8 cellular contexts compared by ENCODE assay signal in the genomic region with DNA sequence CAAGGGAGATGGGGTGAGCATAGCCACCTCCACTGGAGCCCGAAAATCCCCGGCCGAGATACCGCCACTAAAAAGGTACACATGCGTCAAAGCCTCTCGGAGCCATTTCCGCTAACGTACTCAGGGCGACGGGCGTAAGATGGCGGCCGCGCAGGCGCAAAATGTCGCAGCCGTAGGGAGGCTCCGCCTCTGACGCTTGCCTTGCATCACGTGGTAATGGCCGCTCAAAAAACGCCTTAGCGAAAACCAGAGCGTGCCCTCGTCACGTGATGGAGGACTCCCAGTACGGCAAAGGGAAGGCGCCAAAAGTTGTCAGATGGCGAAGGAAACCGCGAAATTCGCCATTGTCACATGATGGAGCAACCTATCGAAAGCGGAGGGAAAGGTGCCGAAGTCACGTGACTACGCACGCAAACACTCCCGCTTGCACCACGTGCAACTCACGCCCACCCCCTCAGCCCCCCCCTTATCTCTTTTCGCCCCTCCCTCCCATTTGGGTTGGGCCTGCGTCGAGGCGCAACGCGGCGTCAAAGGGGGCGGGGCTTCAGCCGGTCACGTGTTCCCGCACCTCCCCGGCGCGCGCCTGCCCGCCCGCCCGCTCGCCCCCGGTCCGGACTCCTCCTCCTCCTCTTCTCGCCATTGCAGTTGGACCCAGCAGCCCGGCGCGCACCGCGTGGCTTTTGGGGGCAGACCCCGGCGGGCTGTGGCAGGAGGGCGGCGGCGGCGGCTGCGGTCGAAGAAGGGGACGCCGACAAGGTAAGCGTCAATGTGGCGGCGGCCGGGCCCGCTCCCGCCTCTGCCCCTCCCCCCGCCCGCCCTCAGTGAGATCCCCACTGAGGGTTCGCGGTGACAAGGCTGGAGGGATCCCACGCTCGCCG.
A peak's percentile ranks its signal among the peaks of the same experiment; 100 is the strongest.
DNase-seq lines count a peak whose midpoint lies in the region; ATAC-seq and TF ChIP-seq lines count a peak whose summit lies in the region.

A gene (plus strand): TSS at position 615 of the 878 bp plus-strand sequence. CDS start 16,260 bp downstream, outside the sequence.

- no peak for TF ChIP-seq CTCF in AG09319 (IDR thresholded peaks at IDR 0.05; ENCODE audit: low read depth, low read length)

- ATAC-seq in GM19035 (IDR thresholded peaks at IDR 0.05; ENCODE audit: unreplicated experiment) (peak; percentile 72), HG03354 (IDR thresholded peaks at IDR 0.05; ENCODE audit: poor library complexity, severe bottlenecking, unreplicated experiment) (peak; percentile 76)
- ATAC-seq in activated CD4-positive, CD25-positive, alpha-beta regulatory T cell treated with anti-CD3 and anti-CD28 coated beads, Interleukin-2, amount 50 U/mL, for 24 hours, result peak; percentile 78 to 79

- DNase-seq in AG09319 (ENCODE audit: extremely low read depth, low read depth) (peak; percentile 100), NCI-H446 treated with DMSO at 0.1 percent for 48 hours (lab: John Stamatoyannopoulos, UW) (peak; percentile 100), cerebellar cortex (ENCODE audit: low spot score) (peak; percentile 100), iris pigment epithelial cell (ENCODE audit: low read depth) (peak; percentile 100)
- peak; percentile 98 to 99 for DNase-seq in stimulated activated CD4-positive, alpha-beta T cell treated with anti-CD3 and anti-CD28 coated beads, Interleukin-12 subunit alpha, Interleukin-12 subunit beta, amount 100 ng/mL, for 24 hours (ENCODE audit: low read depth in 2 of 2)

Comparison
In these comparisons a context has a peak if more than half of its experiments do, and no peak if none do; other contexts are left out.
1. Peak in every context shown above with its lines: DNase-seq and ATAC-seq.